ENCODE assay signal across 15 cellular contexts in genomic region chr10:113965683-113966082, GRCh38.
DNase-seq lines count a peak whose midpoint lies in the region; ATAC-seq and TF ChIP-seq lines count a peak whose summit lies in the region.
"Had no signal": no experiment of that assay in that cellular context is flagged by ENCODE, and none has a peak within 500 bp of the region (broad histone marks: within the 10 kb centered on the region; RNA-seq: fewer than 3 reads in every experiment).

No MANE protein-coding gene starts in this region.

- peak; percentile 75 for DNase-seq in NOMO-1 treated with dmso at 0.1 percent for 144 hours (lab: John Stamatoyannopoulos, UW; ENCODE audit: unreplicated experiment)
- peak; percentile 18 for DNase-seq in naive B cell
- no peak for DNase-seq in KG1 (lab: John Stamatoyannopoulos, UW)
- no peak for DNase-seq in occipital lobe (lab: John Stamatoyannopoulos, UW)
- no peak for DNase-seq in erythroblast (lab: John Stamatoyannopoulos, UW)
- DNase-seq: activated naive CD4-positive, alpha-beta T cell treated with anti-CD3 and anti-CD28 coated beads for 36 hours; brain microvascular endothelial cell; CD4-positive, CD25-positive, alpha-beta regulatory T cell; EL; sigmoid colon; stimulated activated CD4-positive, alpha-beta T cell treated with anti-CD3 and anti-CD28 coated beads, Interleukin-4, amount 100 ng/mL, for 24 hours had no signal

- peaks cover 7 to 13% of the 10 kb centered on the region in 2 donors for H3K36me3 Mint-ChIP-seq in naive B cell
- H3K36me3 Mint-ChIP-seq: CD4-positive, CD25-positive, alpha-beta regulatory T cell had no signal

- no peak overlapping the region for H3K4me3 Mint-ChIP-seq in naive B cell
- H3K4me3 Mint-ChIP-seq: activated naive CD4-positive, alpha-beta T cell treated with anti-CD3 and anti-CD28 coated beads for 36 hours; CD4-positive, CD25-positive, alpha-beta regulatory T cell; neural crest cell had no signal

- H3K4me1 Mint-ChIP-seq in naive B cell = peaks cover 11 to 16% (median 12%) of the 10 kb centered on the region in 3 donors

- H3K9me3 Mint-ChIP-seq in naive B cell = peaks cover 5 to 10% (median 7%) of the 10 kb centered on the region in 7 donors

- H3K27ac Mint-ChIP-seq in naive B cell = no peak overlapping the region
- H3K27ac Mint-ChIP-seq: activated naive CD4-positive, alpha-beta T cell treated with anti-CD3 and anti-CD28 coated beads for 36 hours; CD4-positive, CD25-positive, alpha-beta regulatory T cell had no signal

- peak; percentile 43 for ATAC-seq in GM18861 (IDR thresholded peaks at IDR 0.05; ENCODE audit: unreplicated experiment)
- ATAC-seq in HG02798 (IDR thresholded peaks at IDR 0.05; ENCODE audit: poor library complexity, unreplicated experiment) = peak; percentile 25
- peak; percentile 72 to 78 for ATAC-seq in naive B cell (ENCODE audit: low read depth in 2 of 2)
- no peak for ATAC-seq in GM19324 (IDR thresholded peaks at IDR 0.05; ENCODE audit: low FRiP score, unreplicated experiment)

- H3K27me3 Mint-ChIP-seq in naive B cell = no peaks in the 10 kb centered on the region

- no peak for TF ChIP-seq POLR2A in erythroblast (IDR thresholded peaks at IDR 0.05; ENCODE audit: low read length)

Comparison
In these comparisons a context has a peak if more than half of its experiments do, and no peak if none do; other contexts are left out.
1. DNase-seq: peak in NOMO-1 treated with dmso at 0.1 percent for 144 hours (single experiment) and naive B cell (single experiment); none in KG1 (single experiment), occipital lobe (single experiment) and erythroblast (0 of 2).